ENCODE assay signal across 2 cellular contexts in the genomic region with DNA sequence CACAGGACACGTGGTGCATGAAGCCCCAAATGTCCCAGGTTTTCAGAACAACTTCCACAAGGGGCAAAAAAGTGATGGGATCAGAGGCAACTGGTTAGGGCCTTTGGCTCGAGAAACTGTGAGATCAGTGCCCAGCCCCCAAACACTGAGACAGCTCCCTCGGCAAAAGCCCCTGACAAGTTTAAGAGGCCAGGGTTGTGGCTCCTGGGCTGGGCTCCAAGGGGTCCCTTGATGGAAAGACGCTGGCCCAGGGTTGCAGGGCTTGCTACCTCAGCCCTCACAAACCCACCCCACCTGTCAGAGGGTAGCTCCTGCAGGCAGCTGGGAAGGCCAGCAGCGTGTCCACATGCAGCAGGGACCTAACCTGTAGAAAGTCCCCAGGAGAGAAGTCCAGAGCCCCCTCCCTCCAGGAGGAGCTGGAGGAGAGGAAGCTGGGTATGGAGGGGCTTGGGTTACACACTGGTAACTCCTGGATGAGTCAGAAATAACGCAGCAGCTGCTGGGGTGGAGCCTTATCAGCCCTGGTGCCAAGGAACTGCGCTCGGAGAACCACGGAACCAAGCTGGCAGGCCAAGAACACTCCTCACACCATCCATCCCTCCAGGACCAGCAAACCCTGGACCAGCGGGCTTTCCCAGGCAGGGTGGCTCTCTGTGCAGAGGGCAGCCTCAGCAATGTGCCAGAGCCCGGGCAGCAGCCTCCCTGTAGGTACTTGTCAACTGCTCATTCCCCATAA.
A peak's percentile ranks its signal among the peaks of the same experiment; 100 is the strongest.
TF ChIP-seq lines count a peak whose summit lies in the region.

No MANE protein-coding gene starts in this region.

TF ChIP-seq in IMR-90, 13 proteins besides CTCF, POLR2A, EP300 and RAD21 (continued from another document):
- TF ChIP-seq CHD1 (IDR thresholded peaks at IDR 0.05; ENCODE audit: low read depth, low read length) = no peak
- TF ChIP-seq NFE2L2 (IDR thresholded peaks at IDR 0.05; ENCODE audit: low read depth, low read length) = no peak
- no peak for TF ChIP-seq RFX5 (IDR thresholded peaks at IDR 0.05; ENCODE audit: low read depth, low read length)
- TF ChIP-seq, protein P1, sequence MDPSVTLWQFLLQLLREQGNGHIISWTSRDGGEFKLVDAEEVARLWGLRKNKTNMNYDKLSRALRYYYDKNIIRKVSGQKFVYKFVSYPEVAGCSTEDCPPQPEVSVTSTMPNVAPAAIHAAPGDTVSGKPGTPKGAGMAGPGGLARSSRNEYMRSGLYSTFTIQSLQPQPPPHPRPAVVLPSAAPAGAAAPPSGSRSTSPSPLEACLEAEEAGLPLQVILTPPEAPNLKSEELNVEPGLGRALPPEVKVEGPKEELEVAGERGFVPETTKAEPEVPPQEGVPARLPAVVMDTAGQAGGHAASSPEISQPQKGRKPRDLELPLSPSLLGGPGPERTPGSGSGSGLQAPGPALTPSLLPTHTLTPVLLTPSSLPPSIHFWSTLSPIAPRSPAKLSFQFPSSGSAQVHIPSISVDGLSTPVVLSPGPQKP (IDR thresholded peaks at IDR 0.05; ENCODE audit: borderline replicate concordance, low read depth, low read length) = no peak
- TF ChIP-seq, protein P2, sequence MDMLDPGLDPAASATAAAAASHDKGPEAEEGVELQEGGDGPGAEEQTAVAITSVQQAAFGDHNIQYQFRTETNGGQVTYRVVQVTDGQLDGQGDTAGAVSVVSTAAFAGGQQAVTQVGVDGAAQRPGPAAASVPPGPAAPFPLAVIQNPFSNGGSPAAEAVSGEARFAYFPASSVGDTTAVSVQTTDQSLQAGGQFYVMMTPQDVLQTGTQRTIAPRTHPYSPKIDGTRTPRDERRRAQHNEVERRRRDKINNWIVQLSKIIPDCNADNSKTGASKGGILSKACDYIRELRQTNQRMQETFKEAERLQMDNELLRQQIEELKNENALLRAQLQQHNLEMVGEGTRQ (IDR thresholded peaks at IDR 0.05; ENCODE audit: low read depth, low read length) = no peak
- no peak for TF ChIP-seq CEBPB (IDR thresholded peaks at IDR 0.05; ENCODE audit: low read depth, low read length)
- TF ChIP-seq FOS (IDR thresholded peaks at IDR 0.05; ENCODE audit: low read depth, low read length) = no peak
- TF ChIP-seq MAFK (IDR thresholded peaks at IDR 0.05; ENCODE audit: low read depth, low read length) = no peak
- no peak for TF ChIP-seq SMC3 (IDR thresholded peaks at IDR 0.05; ENCODE audit: low read depth, low read length)
- TF ChIP-seq MXI1 (IDR thresholded peaks at IDR 0.05; ENCODE audit: borderline replicate concordance, low read depth, low read length) = no peak
- TF ChIP-seq BHLHE40 (IDR thresholded peaks at IDR 0.05; ENCODE audit: low read depth, low read length) = no peak
- no peak; the same call in 1 of the 2 replicates for TF ChIP-seq MAZ (IDR thresholded peaks at IDR 0.05; ENCODE audit: borderline replicate concordance, low read depth, low read length)

TF ChIP-seq in SK-N-SH, 30 proteins besides CTCF, POLR2A, EP300 and RAD21:
- TF ChIP-seq FOSL2 (IDR thresholded peaks at IDR 0.05; ENCODE audit: borderline replicate concordance, low read depth) (peak; percentile 59; the same call in 1 of the 2 replicates), TAF1 (IDR thresholded peaks at IDR 0.05; ENCODE audit: borderline replicate concordance, low read depth, low read length) (no peak)
